ENCODE assay signal across 8 cellular contexts in the genomic region with DNA sequence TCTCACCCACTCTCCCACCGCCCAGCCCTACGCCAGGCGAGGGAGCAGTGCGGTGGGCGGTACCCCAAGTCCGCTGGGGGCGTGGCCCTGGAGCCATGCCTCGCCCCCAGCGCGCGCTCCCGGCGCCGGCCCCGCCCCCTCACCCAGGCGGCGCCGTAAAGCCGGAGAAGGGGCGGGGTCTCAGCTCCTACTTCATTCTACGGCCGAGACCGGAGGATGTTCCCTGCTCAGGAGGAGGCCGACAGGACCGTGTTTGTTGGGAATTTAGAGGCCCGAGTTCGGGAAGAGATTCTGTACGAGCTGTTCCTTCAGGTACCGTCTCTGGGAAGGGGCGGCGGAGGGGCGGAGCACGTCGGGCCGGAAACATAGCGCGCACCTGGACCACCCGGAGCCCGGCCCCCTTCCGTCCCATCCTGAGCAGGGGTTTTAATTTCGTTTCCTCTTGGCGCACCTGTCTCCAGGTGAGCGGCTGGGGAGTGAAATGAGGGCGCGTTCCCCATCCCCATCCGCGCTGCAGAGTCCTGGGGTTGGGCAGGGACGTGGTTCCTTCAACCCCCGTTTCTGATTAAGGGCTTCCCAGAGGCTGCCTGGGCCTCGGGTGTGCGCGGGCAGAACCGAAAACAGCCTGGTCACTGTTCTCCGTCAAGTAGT. TPM values are rescaled to one million over a fixed set of nuclear protein-coding genes. Genes with fewer than 3 reads are reported as not detected.
A peak's percentile ranks its signal among the peaks of the same experiment; 100 is the strongest.
DNase-seq lines count a peak whose midpoint lies in the region; ATAC-seq lines count a peak whose summit lies in the region.

Gene RBM11, plus strand, starts transcription at position 187 of the 651 bp plus-strand sequence. Its CDS starts 30 bp downstream, at position 217.

- H3K4me3 ChIP-seq in esophagus (ENCODE audit: low read depth in 1 of 2, low read length in 2 of 2) (peak within 1 kb of the TSS; percentile 56 to 80), mucosa of stomach (ENCODE audit: low read length) (peak within 1 kb of the TSS; percentile 44)

- H3K36me3 ChIP-seq in esophagus (ENCODE audit: control insufficient read depth in 2 of 2, insufficient read depth in 2 of 2, low read length in 1 of 2) (no peaks in the 10 kb centered on the region), mucosa of stomach (ENCODE audit: control insufficient read depth, insufficient read depth, low read length) (no peaks in the 10 kb centered on the region)

- H3K27ac ChIP-seq in esophagus (ENCODE audit: low read depth in 2 of 2, low read length in 1 of 2), result no peak within 1 kb of the TSS

- H3K9me3 ChIP-seq in esophagus (ENCODE audit: control insufficient read depth in 2 of 2, insufficient read depth in 1 of 2, low read depth in 1 of 2, low read length in 1 of 2), result no peaks in the 10 kb centered on the region
- H3K9me3 ChIP-seq in mucosa of stomach (ENCODE audit: control insufficient read depth, low read length), result no peaks in the 10 kb centered on the region

- H3K4me1 ChIP-seq in esophagus (ENCODE audit: control insufficient read depth in 2 of 2, insufficient read depth in 2 of 2, low read length in 1 of 2) (no peaks in the 10 kb centered on the region), mucosa of stomach (ENCODE audit: control insufficient read depth, insufficient read depth, low read length) (no peaks in the 10 kb centered on the region)

- 1% methylated on average over 54 of the region's 54 CpGs for WGBS in esophagus, 2 donors

- in situ Hi-C loops in ACHN (cut with HindIII; ENCODE audit: low pct_ligation_motif_present, low pct_unique_long_range_greater_than_20kb, low sequenced_read_pairs), result no loop called here

- ATAC-seq in GM18868 (IDR thresholded peaks at IDR 0.05; ENCODE audit: unreplicated experiment) (peak; percentile 99), HG03175 (IDR thresholded peaks at IDR 0.05; ENCODE audit: unreplicated experiment) (peak; percentile 93)

- H3K27me3 ChIP-seq in esophagus (ENCODE audit: control insufficient read depth in 1 of 2, insufficient read depth in 2 of 2, low read length in 2 of 2) (no peaks in the 10 kb centered on the region), mucosa of stomach (ENCODE audit: control insufficient read depth, insufficient read depth, low read length) (no peaks in the 10 kb centered on the region)

- peak; percentile 69 for DNase-seq in ACHN
- peak; percentile 93 for DNase-seq in NCI-H82 (lab: John Stamatoyannopoulos, UW)
- DNase-seq in activated T-cell treated with anti-CD3 and anti-CD28 coated beads for 1 hour (ENCODE audit: low read depth), result peak; percentile 75
- DNase-seq in stimulated activated CD8-positive, alpha-beta memory T cell treated with anti-CD3 and anti-CD28 coated beads, Interleukin-4, amount 100 ng/mL, for 24 hours (ENCODE audit: low read depth), result peak; percentile 66

- peak within 1 kb of the TSS; percentile 62 for H3K9ac ChIP-seq in mucosa of stomach (ENCODE audit: low read length)

RNA-seq across cellular contexts. Expression of gene RBM11, which starts in this region (rescaled TPM):
- polyA plus RNA-seq in esophagus, result 1 to 10 TPM in 1 of 2 donors, under 1 TPM in 1; 0.92 to 1.7 TPM
